In genomic region chr1:33624991-33625870, GRCh38 we compare ENCODE assay signal across 12 cellular contexts.
DNase-seq lines count a peak whose midpoint lies in the region; ATAC-seq and TF ChIP-seq lines count a peak whose summit lies in the region.
"Had no signal": no experiment of that assay in that cellular context is flagged by ENCODE, and none has a peak within 500 bp of the region (broad histone marks: within the 10 kb centered on the region; RNA-seq: fewer than 3 reads in every experiment).

No MANE protein-coding gene starts in this region.

- H3K79me2 ChIP-seq in DOHH2 (ENCODE audit: control insufficient read depth, low read length) (no peaks in the 10 kb centered on the region), OCI-LY1 (ENCODE audit: insufficient read depth, low read length) (no peaks in the 10 kb centered on the region)

- H3K36me3 ChIP-seq in A673 (ENCODE audit: insufficient read depth, low read length, poor library complexity, severe bottlenecking) (no peaks in the 10 kb centered on the region), DOHH2 (ENCODE audit: control insufficient read depth, low read length) (no peaks in the 10 kb centered on the region), OCI-LY1 (ENCODE audit: insufficient read depth, low read length) (no peaks in the 10 kb centered on the region), colonic mucosa (no peaks in the 10 kb centered on the region)

- no peaks in the 10 kb centered on the region for H3F3A ChIP-seq in DOHH2 (ENCODE audit: control insufficient read depth, insufficient read depth)
- H3F3A ChIP-seq in OCI-LY1 (ENCODE audit: insufficient read depth, low read length) = no peaks in the 10 kb centered on the region

- DNase-seq in A673 (ENCODE audit: low spot score) (peak; percentile 56), OCI-M2 (lab: John Stamatoyannopoulos, UW; ENCODE audit: unreplicated experiment) (no peak), colonic mucosa (no peak), COR-L47 (lab: John Stamatoyannopoulos, UW) (no peak)
- DNase-seq: activated CD8-positive, alpha-beta memory T cell treated with anti-CD3 and anti-CD28 coated beads for 24 hours; dorsolateral prefrontal cortex; kidney glomerular epithelial cell; NK-92 treated with Interleukin-12 subunit alpha and Interleukin-12 subunit beta, amount 100 ng/mL, for 24 hours had no signal

- no TSS peak for BruUV-seq in A673 (replicated peaks; lab: Mats Ljungman, UMichigan)

- POLR2A ChIA-PET in A673 (lab: Charles Lee; ENCODE audit: low non-redundant PET) = no interaction called here

- H3K27ac ChIP-seq in A673 (ENCODE audit: low read depth, low read length, poor library complexity, severe bottlenecking) (no peak overlapping the region), DOHH2 (ENCODE audit: low read depth, low read length) (no peak overlapping the region), OCI-LY1 (ENCODE audit: low read depth, low read length, poor library complexity, severe bottlenecking) (no peak overlapping the region), colonic mucosa (no peak overlapping the region)
- H3K27ac ChIP-seq: dorsolateral prefrontal cortex had no signal

- CTCF ChIA-PET in A673 (lab: Charles Lee) = no interaction called here

- ATAC-seq in esophagus mucosa = peak; percentile 13
- ATAC-seq in GM21390 (IDR thresholded peaks at IDR 0.05; ENCODE audit: unreplicated experiment) = no peak

- H3K4me2 ChIP-seq in DOHH2 (ENCODE audit: low read length) (no peak overlapping the region), OCI-LY1 (ENCODE audit: low read length) (no peak overlapping the region)

- H3K9me2 ChIP-seq in DOHH2 (replicated peaks; ENCODE audit: control insufficient read depth, low read length) (no peaks in the 10 kb centered on the region), OCI-LY1 (ENCODE audit: low read depth, low read length) (no peaks in the 10 kb centered on the region)

- no peaks in the 10 kb centered on the region for H3K4me1 ChIP-seq in A673 (ENCODE audit: insufficient read depth, low read length, poor library complexity, severe bottlenecking)
- no peaks in the 10 kb centered on the region for H3K4me1 ChIP-seq in DOHH2 (ENCODE audit: control insufficient read depth, low read length)
- no peaks in the 10 kb centered on the region for H3K4me1 ChIP-seq in OCI-LY1 (ENCODE audit: insufficient read depth, low read length, severe bottlenecking)
- H3K4me1 ChIP-seq in colonic mucosa = no peaks in the 10 kb centered on the region

- H3K9ac ChIP-seq in OCI-LY1 (ENCODE audit: low read length) (no peak overlapping the region), colonic mucosa (ENCODE audit: low read depth in 2 of 2, low read length in 2 of 2) (no peak overlapping the region)

- H3K9me3 ChIP-seq in A673 (ENCODE audit: low read depth, low read length, poor library complexity, severe bottlenecking) = no peaks in the 10 kb centered on the region
- no peaks in the 10 kb centered on the region for H3K9me3 ChIP-seq in DOHH2 (ENCODE audit: control insufficient read depth, insufficient read depth, low read length)
- H3K9me3 ChIP-seq in OCI-LY1 (ENCODE audit: low read length) = no peaks in the 10 kb centered on the region
- H3K9me3 ChIP-seq in colonic mucosa = no peaks in the 10 kb centered on the region

- H4K20me1 ChIP-seq in DOHH2 (ENCODE audit: control insufficient read depth, insufficient read depth, low read depth, low read length) (no peaks in the 10 kb centered on the region), OCI-LY1 (ENCODE audit: insufficient read depth, low read length) (no peaks in the 10 kb centered on the region)

- H3K4me3 ChIP-seq in A673 (ENCODE audit: low read depth, low read length, poor library complexity, severe bottlenecking) = no peak overlapping the region
- no peak overlapping the region for H3K4me3 ChIP-seq in DOHH2 (ENCODE audit: low read length)
- no peak overlapping the region for H3K4me3 ChIP-seq in OCI-LY1 (ENCODE audit: low read depth, low read length, poor library complexity, severe bottlenecking)
- no peak overlapping the region for H3K4me3 ChIP-seq in colonic mucosa
- H3K4me3 ChIP-seq: dorsolateral prefrontal cortex had no signal

- peaks cover 13% of the 10 kb centered on the region for H3K27me3 ChIP-seq in A673 (replicated peaks; ENCODE audit: insufficient read depth, low read depth, low read length, poor library complexity)
- no peaks in the 10 kb centered on the region; the same call in 1 of the 2 replicates for H3K27me3 ChIP-seq in DOHH2 (ENCODE audit: control insufficient read depth, low read length)
- no peaks in the 10 kb centered on the region for H3K27me3 ChIP-seq in OCI-LY1 (ENCODE audit: insufficient read depth, low read length)
- H3K27me3 ChIP-seq in colonic mucosa = no peaks in the 10 kb centered on the region
- H3K27me3 ChIP-seq: dorsolateral prefrontal cortex had no signal

- peak; percentile 84 for TF ChIP-seq CTCF in A673 (conservative IDR thresholded peaks at IDR 0.05; ENCODE audit: low read depth, low read length)
- peak; percentile 78 for TF ChIP-seq CTCF in DOHH2 (IDR thresholded peaks at IDR 0.05; ENCODE audit: low read depth, low read length, poor library complexity, severe bottlenecking)
- TF ChIP-seq CTCF in OCI-LY1 (IDR thresholded peaks at IDR 0.05; ENCODE audit: low read length) = peak; percentile 66; the same call in 1 of the 2 replicates
- TF ChIP-seq CTCF in colonic mucosa (IDR thresholded peaks at IDR 0.05) = no peak

- no peak overlapping the region for H2AFZ ChIP-seq in OCI-LY1 (ENCODE audit: low read length)

- intact Hi-C loops in A673 (cut with micrococcal nuclease; ENCODE audit: unreplicated experiment) (no loop called here), colonic mucosa (cut with DNase I) (no loop called here)
